In the genomic region with DNA sequence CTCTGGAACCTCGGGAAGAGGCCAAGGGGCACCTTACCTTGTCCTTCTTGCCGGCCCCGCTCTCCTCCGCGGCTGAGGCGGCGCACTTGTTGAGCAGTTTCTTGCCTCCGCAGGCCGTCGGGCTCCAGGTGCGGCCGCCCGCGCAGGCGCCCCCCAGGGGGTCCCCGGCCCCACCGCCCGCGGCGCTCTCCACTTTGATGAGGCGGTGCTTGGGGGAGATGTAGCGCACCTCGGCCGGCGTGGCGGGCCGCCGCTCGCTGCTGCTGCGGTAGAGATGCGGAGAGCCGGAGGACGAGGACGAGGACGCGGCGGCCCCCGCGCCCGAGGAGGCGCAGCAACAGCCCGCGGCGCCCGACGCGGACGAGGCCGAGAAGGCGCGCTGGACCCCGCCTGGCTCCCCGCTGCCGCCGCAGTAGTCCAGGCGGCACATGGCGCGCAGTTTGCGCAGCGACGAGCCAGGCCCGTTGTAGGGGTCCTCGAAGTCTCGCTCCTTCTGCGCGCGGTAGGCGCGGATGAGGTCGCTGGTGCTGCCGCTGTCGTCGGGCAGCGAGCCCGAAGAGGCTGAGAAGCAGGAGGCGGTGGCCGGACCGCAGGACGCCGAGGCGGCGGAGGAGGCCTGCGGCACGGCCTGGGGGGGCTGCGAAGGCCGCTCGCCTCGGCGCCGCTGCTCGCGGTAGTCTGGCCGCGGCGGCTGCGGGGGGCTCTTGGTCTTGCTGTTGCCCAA, we compare ENCODE assay signal across 8 cellular contexts. TPM values are rescaled to one million over a fixed set of nuclear protein-coding genes. Genes with fewer than 3 reads are reported as not detected.
DNase-seq lines count a peak whose midpoint lies in the region; ATAC-seq, FAIRE-seq and TF ChIP-seq lines count a peak whose summit lies in the region.

No MANE protein-coding gene starts in this region.

- CTCF ChIA-PET in K562 (lab: Yijun Ruan, JAX; ENCODE audit: low intra/inter-chr PET ratio), result interaction anchor here (0.6 to 3.0 kb wide), 3 partner anchors 147 to 196 kb away, joined by 3 to 19 read pairs (median 4); no protein-coding TSS in a partner anchor

- no TSS peak for BruUV-seq in K562 (replicated peaks; lab: Mats Ljungman, UMichigan)

- H3K27me3 ChIP-seq in MM.1S (replicated peaks; ENCODE audit: insufficient read depth, low read length) (peaks cover 17% of the 10 kb centered on the region), K562 (ENCODE audit: control insufficient read depth in 2 of 2, insufficient read depth in 2 of 2, low read length in 2 of 2) (no peaks in the 10 kb centered on the region; a peak in 1 of 5 replicates), thyroid gland (no peaks in the 10 kb centered on the region)

- ATAC-seq in K562, result peak; percentile 1; the same call in 2 of the 3 replicates
- no peak for ATAC-seq in GM21360 (IDR thresholded peaks at IDR 0.05; ENCODE audit: unreplicated experiment)
- no peak for ATAC-seq in GM19397 (IDR thresholded peaks at IDR 0.05; ENCODE audit: unreplicated experiment)

- H2AFZ ChIP-seq in MM.1S (ENCODE audit: low read length) (peak overlapping the region; percentile 35; the same call in 1 of the 2 replicates), K562 (ENCODE audit: low read depth, low read length) (peak overlapping the region; percentile 95)

- H3K27ac ChIP-seq in MM.1S (ENCODE audit: low read length) (no peak overlapping the region), K562 (ENCODE audit: extremely low read depth, low read depth, low read length) (peak overlapping the region; percentile 50; the same call in 1 of the 3 replicates), thyroid gland (peak overlapping the region; percentile 75 to 95 (median 77))

- peak overlapping the region; percentile 94 for H3K4me2 ChIP-seq in MM.1S (ENCODE audit: low read depth, low read length)
- H3K4me2 ChIP-seq in K562 (ENCODE audit: insufficient read depth, low read length), result peak overlapping the region; percentile 83

- no peak for TF ChIP-seq EP300 in K562 (IDR thresholded peaks at IDR 0.05; ENCODE audit: low read length)

- H3K9ac ChIP-seq in MM.1S (ENCODE audit: low read length), result no peak overlapping the region
- H3K9ac ChIP-seq in K562 (ENCODE audit: insufficient read depth in 1 of 2, low read depth in 2 of 2, low read length in 2 of 2), result peak overlapping the region; percentile 78 to 95; a peak in 3 of 4 replicates

- TF ChIP-seq RAD21 in K562 (CRISPR knock-in tag; conservative IDR thresholded peaks at IDR 0.05 in 1 of 2, IDR thresholded peaks at IDR 0.05 in 1 of 2), result no peak

- H4K20me1 ChIP-seq in MM.1S (ENCODE audit: insufficient read depth, low read length), result no peaks in the 10 kb centered on the region
- peaks cover 42% of the 10 kb centered on the region for H4K20me1 ChIP-seq in K562 (replicated peaks; ENCODE audit: control insufficient read depth, insufficient read depth, low read length)

- DNase-seq in ELR (ENCODE audit: low read depth), result peak; percentile 33
- no peak for DNase-seq in MM.1S
- DNase-seq in K562 (ENCODE audit: extremely low read depth in 1 of 4, low spot score in 3 of 4), result peak in 3 of 4 experiments; percentile 38 to 49 (median 49)
- DNase-seq in lower leg skin (ENCODE audit: low spot score in 2 of 2), result no peak
- DNase-seq in thyroid gland, result peak in 1 of 2 donors; percentile 55
- DNase-seq in activated gamma-delta T cell treated with Interleukin-2 at 50 U/mL for 16 hours, result no peak

- H3K9me1 ChIP-seq in K562 (ENCODE audit: control insufficient read depth, insufficient read depth, low read length), result peaks cover 5% of the 10 kb centered on the region

- no peaks in the 10 kb centered on the region for H3K9me2 ChIP-seq in MM.1S (replicated peaks; ENCODE audit: insufficient read depth, low read length)

- in situ Hi-C loops in K562 (cut with MboI), result no loop called here

- H3K36me3 ChIP-seq in MM.1S (replicated peaks; ENCODE audit: insufficient read depth, low read length) (no peaks in the 10 kb centered on the region), K562 (ENCODE audit: control insufficient read depth, insufficient read depth, low read length) (peaks cover 4% of the 10 kb centered on the region; the same call in 1 of the 3 replicates), thyroid gland (no peaks in the 10 kb centered on the region)

- peaks cover 18% of the 10 kb centered on the region; the same call in 1 of the 2 replicates for H3K4me1 ChIP-seq in MM.1S (ENCODE audit: low read length)
- peaks cover 44 to 53% of the 10 kb centered on the region in 2 experiments for H3K4me1 ChIP-seq in K562 (replicated peaks in 1 of 2; ENCODE audit: control insufficient read depth in 2 of 2, insufficient read depth in 2 of 2, low read length in 2 of 2)
- H3K4me1 ChIP-seq in thyroid gland, result peaks cover 24 to 46% of the 10 kb centered on the region in 2 donors

- H3F3A ChIP-seq in MM.1S (ENCODE audit: insufficient read depth, low read length), result peaks cover 7% of the 10 kb centered on the region

- H3K79me2 ChIP-seq in MM.1S (ENCODE audit: low read length) (no peaks in the 10 kb centered on the region), K562 (ENCODE audit: control insufficient read depth, insufficient read depth, low read length) (peaks cover 54% of the 10 kb centered on the region)

- TF ChIP-seq CTCF in MM.1S (IDR thresholded peaks at IDR 0.05; ENCODE audit: low read length) (no peak), K562 (IDR thresholded peaks at IDR 0.05 in 2 of 3, conservative IDR thresholded peaks at IDR 0.05 in 1 of 3; ENCODE audit: insufficient read depth in 2 of 3, low read depth in 1 of 3, low read length in 3 of 3) (0 out of 6 replicates have a peak, but pooled peaks of 1 of the 3 experiments have one; percentile 0), lower leg skin (IDR thresholded peaks at IDR 0.05) (no peak), thyroid gland (IDR thresholded peaks at IDR 0.05) (no peak)

- no peak for FAIRE-seq in K562 (lab: Jason Lieb, UNC)

- POLR2A ChIA-PET in K562 (lab: Yijun Ruan, JAX), result interaction anchor here (0.6 to 2.4 kb wide), 12 partner anchors 8 to 694 kb away, joined by 3 to 7 read pairs (median 4); no protein-coding TSS in a partner anchor

- H3K9me3 ChIP-seq in MM.1S (replicated peaks; ENCODE audit: insufficient read depth, low read length) (no peaks in the 10 kb centered on the region), K562 (replicated peaks; ENCODE audit: control insufficient read depth, insufficient read depth, low read depth, low read length) (no peaks in the 10 kb centered on the region), thyroid gland (no peaks in the 10 kb centered on the region)

- 3% methylated on average over 57 of the region's 96 CpGs for WGBS in K562 (ENCODE audit: insufficient coverage, low coverage, missing lambda C conversion rate)
- 1 to 2% methylated on average over 15 to 26 of the region's 96 CpGs for WGBS in lower leg skin, 2 donors
- WGBS in thyroid gland, 2 donors, result 0% methylated on average over 4 to 12 of the region's 96 CpGs

- peak overlapping the region; percentile 41 for H3K4me3 ChIP-seq in MM.1S (ENCODE audit: low read length)
- peak overlapping the region; percentile 90 for H3K4me3 ChIP-seq in K562
- peak overlapping the region; percentile 63 for H3K4me3 ChIP-seq in lower leg skin (ENCODE audit: low read depth, poor library complexity, severe bottlenecking)
- H3K4me3 ChIP-seq in thyroid gland (replicated peaks in 1 of 3), result peak overlapping the region; percentile 37 to 74 (median 40)

- TF ChIP-seq POLR2A in K562 (conservative IDR thresholded peaks at IDR 0.05) (no peak), lower leg skin (IDR thresholded peaks at IDR 0.05) (no peak), thyroid gland (IDR thresholded peaks at IDR 0.05) (peak in 1 of 2 donors; percentile 3)

- intact Hi-C loops in K562 (cut with micrococcal nuclease) (loop anchor here (1.0 to 10.0 kb wide), 6 partner anchors 29 to 323 kb away; a partner anchor contains a TSS), lower leg skin (cut with DNase I; ENCODE audit: low total_unique reads) (loop anchor here (5.0 to 10.0 kb wide), 2 partner anchors 111 to 153 kb away; no protein-coding TSS in a partner anchor), thyroid gland (cut with DNase I) (loop anchor here (5.0 kb wide), 1 partner anchor 46 kb away; no protein-coding TSS in a partner anchor)

TF ChIP-seq in K562, 482 proteins besides CTCF, POLR2A, EP300 and RAD21 (continues in another document):
- TF ChIP-seq HNRNPLL (IDR thresholded peaks at IDR 0.05; ENCODE audit: low read depth, low read length, poor library complexity, severe bottlenecking) (peak; percentile 97), ZBTB1 (CRISPR knock-in tag; IDR thresholded peaks at IDR 0.05; ENCODE audit: borderline replicate concordance, low read depth) (0 out of 2 replicates have a peak, but pooled peaks have one; percentile 6), TEAD2 (tag; IDR thresholded peaks at IDR 0.05) (no peak), SIN3A (IDR thresholded peaks at IDR 0.05; ENCODE audit: borderline replicate concordance in 2 of 2, control insufficient read depth in 1 of 2, low read depth in 2 of 2, low read length in 2 of 2) (0 out of 4 replicates have a peak, but pooled peaks of 1 of the 2 experiments have one; percentile 4), NFIC (IDR thresholded peaks at IDR 0.05) (peak; percentile 39; the same call in 1 of the 2 replicates), STAG1 (CRISPR knock-in tag; IDR thresholded peaks at IDR 0.05; ENCODE audit: borderline replicate concordance) (peak; percentile 51; the same call in 1 of the 2 replicates), FIP1L1 (IDR thresholded peaks at IDR 0.05; ENCODE audit: low read depth, low read length, poor library complexity, severe bottlenecking) (peak; percentile 8), HDAC6 (IDR thresholded peaks at IDR 0.05; ENCODE audit: low read depth, low read length) (0 out of 2 replicates have a peak, but pooled peaks have one; percentile 4)

RNA-seq across cellular contexts. Expression of a gene that starts 1.0 kb away (rescaled TPM):
- total RNA-seq in K562 (2011; cell fraction: chromatin; rRNA removed; ENCODE audit: low replicate concordance), result 6.5 and 13.7 TPM in 2 replicates
- total RNA-seq in K562 (2011; cell fraction: nucleolus; rRNA removed), result 10.4 and 10.7 TPM in 2 replicates
- 6.3 and 8.7 TPM in 2 replicates for total RNA-seq in K562 (2011; cell fraction: nucleoplasm; rRNA removed)
- total RNA-seq in K562 (2014; rRNA removed), result 11.7 and 12.8 TPM in 2 replicates
- total RNA-seq in K562 (2014; rRNA removed; fragmentation: Illumina TruSeq; extraction: Trizol), result 3.8 and 4.0 TPM in 2 replicates
- 5.1 and 5.3 TPM in 2 replicates for total RNA-seq in K562 (2015; rRNA removed; fragmentation: Illumina TruSeq; extraction: Trizol)
- 15.4 and 16.0 TPM in 2 replicates for total RNA-seq in K562 (2021)
- 3.4 and 5.1 TPM in 2 replicates for polyA plus RNA-seq in K562 (2011; rRNA removed)
- polyA plus RNA-seq in K562 (2011; cell fraction: cytosol; rRNA removed), result 4.1 and 8.5 TPM in 2 replicates
- 4.9 and 8.5 TPM in 2 replicates for polyA plus RNA-seq in K562 (2011; cell fraction: nucleus; rRNA removed)
- 8.2 and 8.9 TPM in 2 replicates for polyA plus RNA-seq in K562 (2012)
- 9.6 TPM in 2 replicates for polyA plus RNA-seq in K562 (2014; fragmentation: Illumina TruSeq; extraction: Trizol)
- polyA plus RNA-seq in K562 (2014; fragmentation: Nextera tagmentation; extraction: Ambion mirVana), result 1 to 10 TPM in 1 of 2 experiments, under 1 TPM in 1; 0.78 to 1.0 TPM
- polyA plus RNA-seq in K562 (2014; rRNA removed), result 6.0 and 7.5 TPM in 2 replicates
- 4.6 and 5.7 TPM in 2 replicates for polyA minus RNA-seq in K562 (2011; rRNA and poly(A)+ RNA removed)
- polyA minus RNA-seq in K562 (2011; cell fraction: cytosol; rRNA and poly(A)+ RNA removed), result 7.4 and 12.6 TPM in 2 replicates
- polyA minus RNA-seq in K562 (2011; cell fraction: nucleus; rRNA and poly(A)+ RNA removed), result 6.3 and 6.4 TPM in 2 replicates
- 10 to 100 TPM; 27.6 to 42.6 (median 34.5) TPM for total RNA-seq in lower leg skin
- total RNA-seq in thyroid gland, result 10 to 100 TPM; 18.4 to 27.5 (median 22.0) TPM

Comparison
In these comparisons a context has a peak if more than half of its experiments do, and no peak if none do; other contexts are left out.
1. DNase-seq: peak in ELR (single experiment) and K562 (3 of 4); none in MM.1S (single experiment), lower leg skin (0 of 2) and activated gamma-delta T cell treated with Interleukin-2 at 50 U/mL for 16 hours (single experiment).
2. H3K4me3 ChIP-seq: peak in every context shown above with its lines; median percentile 90 in K562; 63 in lower leg skin; 41 in MM.1S; 40 in thyroid gland.